Comparison of ENCODE assay signal across 19 cellular contexts in genomic region chr18:64165906-64166305, GRCh38. TPM values are rescaled to one million over a fixed set of nuclear protein-coding genes. Genes with fewer than 3 reads are reported as not detected.
DNase-seq lines count a peak whose midpoint lies in the region; ATAC-seq, FAIRE-seq and TF ChIP-seq lines count a peak whose summit lies in the region.
"Had no signal": no experiment of that assay in that cellular context is flagged by ENCODE, and none has a peak within 500 bp of the region (broad histone marks: within the 10 kb centered on the region; RNA-seq: fewer than 3 reads in every experiment).

No MANE protein-coding gene starts in this region.

- H3K27me3 Mint-ChIP-seq in astrocyte (ENCODE audit: low read depth, unreplicated experiment), result no peaks in the 10 kb centered on the region

- H4K20me1 ChIP-seq in astrocyte (ENCODE audit: insufficient read depth, low read length), result no peaks in the 10 kb centered on the region

- H3K27me3 ChIP-seq in astrocyte (ENCODE audit: insufficient read depth, low read length), result no peaks in the 10 kb centered on the region
- H3K27me3 ChIP-seq in right atrium auricular region, result no peaks in the 10 kb centered on the region
- H3K27me3 ChIP-seq: thyroid gland had no signal

- TF ChIP-seq CTCF in AG10803 (conservative IDR thresholded peaks at IDR 0.05; ENCODE audit: low read length) (no peak), astrocyte (IDR thresholded peaks at IDR 0.05; ENCODE audit: insufficient read depth, low read depth, low read length) (no peak), right atrium auricular region (IDR thresholded peaks at IDR 0.05) (no peak)

- H3K9me3 Mint-ChIP-seq in astrocyte (ENCODE audit: unreplicated experiment), result no peaks in the 10 kb centered on the region
- H3K9me3 Mint-ChIP-seq in stimulated activated effector memory CD8-positive, alpha-beta T cell treated with anti-CD3 and anti-CD28 coated beads, Interleukin-12 subunit alpha, Interleukin-12 subunit beta, amount 100 ng/mL, for 72 hours, result no peaks in the 10 kb centered on the region
- H3K9me3 Mint-ChIP-seq: activated naive CD4-positive, alpha-beta T cell treated with anti-CD3 and anti-CD28 coated beads for 36 hours had no signal

- H3K36me3 ChIP-seq in astrocyte (ENCODE audit: insufficient read depth, low read length) (no peaks in the 10 kb centered on the region), right atrium auricular region (no peaks in the 10 kb centered on the region)
- H3K36me3 ChIP-seq: thyroid gland had no signal

- no peak overlapping the region for H3K4me3 Mint-ChIP-seq in astrocyte (ENCODE audit: unreplicated experiment)
- H3K4me3 Mint-ChIP-seq in stimulated activated effector memory CD8-positive, alpha-beta T cell treated with anti-CD3 and anti-CD28 coated beads, Interleukin-12 subunit alpha, Interleukin-12 subunit beta, amount 100 ng/mL, for 72 hours, result no peak overlapping the region
- H3K4me3 Mint-ChIP-seq: activated naive CD4-positive, alpha-beta T cell treated with anti-CD3 and anti-CD28 coated beads for 36 hours; H9 had no signal

- H3K27ac ChIP-seq in astrocyte (ENCODE audit: low read depth, low read length) (peak overlapping the region; percentile 15), right atrium auricular region (no peak overlapping the region)
- H3K27ac ChIP-seq: skin epidermis, thyroid gland had no signal

- H3K9me3 ChIP-seq in astrocyte (ENCODE audit: insufficient read depth, low read depth, low read length), result no peaks in the 10 kb centered on the region
- no peaks in the 10 kb centered on the region for H3K9me3 ChIP-seq in right atrium auricular region
- H3K9me3 ChIP-seq: thyroid gland had no signal

- peaks cover 5% of the 10 kb centered on the region for H3K4me1 Mint-ChIP-seq in astrocyte (ENCODE audit: low read depth, unreplicated experiment)
- H3K4me1 Mint-ChIP-seq in stimulated activated effector memory CD8-positive, alpha-beta T cell treated with anti-CD3 and anti-CD28 coated beads, Interleukin-12 subunit alpha, Interleukin-12 subunit beta, amount 100 ng/mL, for 72 hours, result no peaks in the 10 kb centered on the region

- DNase-seq in AG10803 (ENCODE audit: low read depth) (peak; percentile 47), HS-5 (ENCODE audit: low read depth) (peak; percentile 35), astrocyte (ENCODE audit: low read depth) (peak; percentile 30), iris pigment epithelial cell (ENCODE audit: low read depth) (peak; percentile 21), right atrium auricular region (ENCODE audit: low spot score) (no peak), HTR-8/SVneo (ENCODE audit: insufficient read length, low spot score) (no peak), urothelium cell line (ENCODE audit: low spot score) (no peak)
- DNase-seq in stimulated activated effector memory CD8-positive, alpha-beta T cell treated with anti-CD3 and anti-CD28 coated beads, Interleukin-12 subunit alpha, Interleukin-12 subunit beta, amount 100 ng/mL, for 72 hours (ENCODE audit: low spot score in 2 of 2), result no peak
- DNase-seq: activated CD4-positive, alpha-beta T cell treated with anti-CD3 and anti-CD28 coated beads for 48 hours; activated naive CD4-positive, alpha-beta T cell treated with anti-CD3 and anti-CD28 coated beads for 36 hours; H9; hippocampal formation; left colon; NCI-H510A; thyroid gland had no signal

- no peaks in the 10 kb centered on the region for H3K79me2 ChIP-seq in astrocyte (ENCODE audit: insufficient read depth, low read length)

- peak overlapping the region; percentile 6 for H2AFZ ChIP-seq in astrocyte (ENCODE audit: low read depth, low read length)

- FAIRE-seq in astrocyte (lab: Jason Lieb, UNC) (no peak), HTR-8/SVneo (lab: Jason Lieb, UNC) (no peak), urothelium cell line (lab: Jason Lieb, UNC) (no peak)

- peak overlapping the region; percentile 21 for H3K4me2 ChIP-seq in astrocyte (ENCODE audit: low read length)

- no peaks in the 10 kb centered on the region for H3K36me3 Mint-ChIP-seq in astrocyte (ENCODE audit: low read depth, unreplicated experiment)
- no peaks in the 10 kb centered on the region for H3K36me3 Mint-ChIP-seq in stimulated activated effector memory CD8-positive, alpha-beta T cell treated with anti-CD3 and anti-CD28 coated beads, Interleukin-12 subunit alpha, Interleukin-12 subunit beta, amount 100 ng/mL, for 72 hours

- H3K4me1 ChIP-seq in astrocyte (ENCODE audit: insufficient read depth, low read length) (no peaks in the 10 kb centered on the region), right atrium auricular region (no peaks in the 10 kb centered on the region)
- H3K4me1 ChIP-seq: thyroid gland had no signal

- no peak overlapping the region for H3K9ac ChIP-seq in astrocyte (ENCODE audit: low read length)

- no peak for ATAC-seq in stimulated activated effector memory CD8-positive, alpha-beta T cell treated with anti-CD3 and anti-CD28 coated beads, Interleukin-12 subunit alpha, Interleukin-12 subunit beta, amount 100 ng/mL, for 72 hours
- ATAC-seq: left colon had no signal

- H3K27ac Mint-ChIP-seq in astrocyte (ENCODE audit: unreplicated experiment), result peak overlapping the region; percentile 58
- no peak overlapping the region for H3K27ac Mint-ChIP-seq in stimulated activated effector memory CD8-positive, alpha-beta T cell treated with anti-CD3 and anti-CD28 coated beads, Interleukin-12 subunit alpha, Interleukin-12 subunit beta, amount 100 ng/mL, for 72 hours
- H3K27ac Mint-ChIP-seq: activated naive CD4-positive, alpha-beta T cell treated with anti-CD3 and anti-CD28 coated beads for 36 hours had no signal

- H3K4me3 ChIP-seq in AG10803 (ENCODE audit: low read length) (no peak overlapping the region), astrocyte (ENCODE audit: insufficient read depth, low read depth, low read length) (no peak overlapping the region), right atrium auricular region (no peak overlapping the region)
- H3K4me3 ChIP-seq: skin epidermis, thyroid gland had no signal

RNA-seq across cellular contexts. Expression of gene LINC00305, which starts 17.0 kb away (rescaled TPM):
- total RNA-seq in astrocyte (not detected in 2 replicates), right atrium auricular region (not detected)
- total RNA-seq: activated naive CD4-positive, alpha-beta T cell treated with anti-CD3 and anti-CD28 coated beads for 36 hours; H9; left colon; mononuclear cell; OCI-LY7; osteoblast; thyroid gland had no signal

Comparison
In these comparisons a context has a peak if more than half of its experiments do, and no peak if none do; other contexts are left out.
1. DNase-seq: peak in AG10803 (single experiment), HS-5 (single experiment), astrocyte (single experiment) and iris pigment epithelial cell (single experiment); none in right atrium auricular region (single experiment), HTR-8/SVneo (single experiment), stimulated activated effector memory CD8-positive, alpha-beta T cell treated with anti-CD3 and anti-CD28 coated beads, Interleukin-12 subunit alpha, Interleukin-12 subunit beta, amount 100 ng/mL, for 72 hours (0 of 2) and urothelium cell line (single experiment).